Comparison of ENCODE assay signal across 19 cellular contexts in genomic region chr3:57627976-57628375, GRCh38. TPM values are rescaled to one million over a fixed set of nuclear protein-coding genes. Genes with fewer than 3 reads are reported as not detected.
A peak's percentile ranks its signal among the peaks of the same experiment; 100 is the strongest.
DNase-seq lines count a peak whose midpoint lies in the region; ATAC-seq and FAIRE-seq lines count a peak whose summit lies in the region.
"Had no signal": no experiment of that assay in that cellular context is flagged by ENCODE, and none has a peak within 500 bp of the region (broad histone marks: within the 10 kb centered on the region; RNA-seq: fewer than 3 reads in every experiment).

No MANE protein-coding gene starts in this region.

- no peak for FAIRE-seq in frontal cortex (lab: Jason Lieb, UNC)
- FAIRE-seq: GM12878 had no signal

- peak; percentile 39 for DNase-seq in NCI-H128 (lab: John Stamatoyannopoulos, UW; ENCODE audit: unreplicated experiment)
- peak; percentile 61 for DNase-seq in NCI-H69 (lab: John Stamatoyannopoulos, UW)
- DNase-seq in head of caudate nucleus: peak in 30 of 42 donors; percentile 11 to 79 (median 48)
- peak; percentile 80 for DNase-seq in superior temporal gyrus (ENCODE audit: extremely low spot score)
- no peak for DNase-seq in NCI-H1436 (lab: John Stamatoyannopoulos, UW)
- no peak for DNase-seq in frontal cortex (ENCODE audit: low spot score in 2 of 2)
- DNase-seq: activated CD8-positive, alpha-beta T cell treated with anti-CD3 and anti-CD28 coated beads for 36 hours; activated T-cell treated with anti-CD3 and anti-CD28 coated beads, Interleukin-2, amount 50 U/mL, for 72 hours; AML-193; brain microvascular endothelial cell; gastrocnemius medialis; GDM1; left ventricle myocardium inferior; MV-4-11; PC-9; stimulated activated CD4-positive, alpha-beta T cell treated with anti-CD3 and anti-CD28 coated beads, Interleukin-4, amount 100 ng/mL, for 1 hour had no signal

- no peak for ATAC-seq in HG02588 (IDR thresholded peaks at IDR 0.05; ENCODE audit: unreplicated experiment)
- ATAC-seq: activated CD8-positive, alpha-beta T cell treated with anti-CD3 and anti-CD28 coated beads for 36 hours; activated T-cell treated with anti-CD3 and anti-CD28 coated beads, Interleukin-2, amount 50 U/mL, for 72 hours; gastrocnemius medialis; GM12878; WTC11 had no signal

- intact Hi-C loops in head of caudate nucleus (cut with DNase I): no loop called here

RNA-seq across cellular contexts. Expression of gene ARF4, which starts 30.8 kb away (rescaled TPM):
- total RNA-seq in frontal cortex: 132 TPM

Comparison
In these comparisons a context has a peak if more than half of its experiments do, and no peak if none do; other contexts are left out.
1. DNase-seq: peak in NCI-H128 (single experiment), NCI-H69 (single experiment), head of caudate nucleus (30 of 42) and superior temporal gyrus (single experiment); none in NCI-H1436 (single experiment) and frontal cortex (0 of 2).